ENCODE assay signal across 14 cellular contexts in the genomic region with DNA sequence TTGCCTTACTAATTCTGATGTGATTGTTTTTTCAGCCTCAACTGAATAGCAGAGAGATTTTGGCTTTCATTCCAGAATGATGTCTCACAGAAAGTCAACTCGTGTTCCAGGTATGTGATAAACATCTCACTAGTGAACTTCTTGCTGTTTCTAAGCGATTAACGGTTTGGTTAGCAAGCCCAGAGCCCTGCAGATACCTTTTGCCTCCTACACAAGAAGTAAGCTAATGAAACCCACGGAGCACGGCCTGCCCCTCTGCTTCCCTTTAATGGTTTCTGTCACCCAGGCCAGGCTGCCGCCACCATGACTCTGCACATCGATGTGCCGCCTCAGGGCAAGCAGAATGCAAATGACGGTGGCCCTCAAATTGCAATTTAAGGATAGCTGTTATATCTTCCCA.
DNase-seq lines count a peak whose midpoint lies in the region; ATAC-seq and TF ChIP-seq lines count a peak whose summit lies in the region.
"Had no signal": no experiment of that assay in that cellular context is flagged by ENCODE, and none has a peak within 500 bp of the region (broad histone marks: within the 10 kb centered on the region; RNA-seq: fewer than 3 reads in every experiment).

No MANE protein-coding gene starts in this region.

- POLR2A ChIA-PET in naive thymus-derived CD4-positive, alpha-beta T cell (lab: Charles Lee): no interaction called here

- no peaks in the 10 kb centered on the region for H3K36me3 ChIP-seq in naive thymus-derived CD4-positive, alpha-beta T cell (ENCODE audit: control insufficient read depth in 2 of 3, insufficient read depth in 3 of 3, low read length in 3 of 3)
- H3K36me3 ChIP-seq: esophagus muscularis mucosa, uterus had no signal

- ATAC-seq in HG03378 (IDR thresholded peaks at IDR 0.05; ENCODE audit: unreplicated experiment): peak; percentile 50
- ATAC-seq in naive thymus-derived CD4-positive, alpha-beta T cell: peak; percentile 51
- ATAC-seq in HG02610 (IDR thresholded peaks at IDR 0.05; ENCODE audit: unreplicated experiment): no peak

- in situ Hi-C loops in GM13977 (cut with MboI; ENCODE audit: low pct_unique_long_range_greater_than_20kb, low sequenced_read_pairs, unreplicated experiment): no loop called here

- peaks cover 0 to 13% (median 0%) of the 10 kb centered on the region in 7 donors for H3K4me1 Mint-ChIP-seq in naive thymus-derived CD4-positive, alpha-beta T cell
- peaks cover 25% of the 10 kb centered on the region for H3K4me1 Mint-ChIP-seq in nephron progenitor cell

- H3K27ac Mint-ChIP-seq in naive thymus-derived CD4-positive, alpha-beta T cell: no peak overlapping the region
- no peak overlapping the region for H3K27ac Mint-ChIP-seq in nephron progenitor cell

- no peak overlapping the region for H3K4me3 ChIP-seq in naive thymus-derived CD4-positive, alpha-beta T cell (ENCODE audit: low read length)
- H3K4me3 ChIP-seq: esophagus muscularis mucosa, skin epidermis, uterus had no signal

- no peaks in the 10 kb centered on the region for H3K36me3 Mint-ChIP-seq in naive thymus-derived CD4-positive, alpha-beta T cell
- H3K36me3 Mint-ChIP-seq in nephron progenitor cell (ENCODE audit: low read depth): no peaks in the 10 kb centered on the region

- no peak overlapping the region for H3K4me3 Mint-ChIP-seq in naive thymus-derived CD4-positive, alpha-beta T cell
- no peak overlapping the region for H3K4me3 Mint-ChIP-seq in nephron progenitor cell

- intact Hi-C loops in naive thymus-derived CD4-positive, alpha-beta T cell (cut with micrococcal nuclease): no loop called here
- intact Hi-C loops in posterior cingulate gyrus (cut with DNase I): no loop called here

- H3K9me3 ChIP-seq in naive thymus-derived CD4-positive, alpha-beta T cell (ENCODE audit: control insufficient read depth in 2 of 3, low read length in 3 of 3): no peaks in the 10 kb centered on the region
- H3K9me3 ChIP-seq: esophagus muscularis mucosa, uterus had no signal

- no peaks in the 10 kb centered on the region for H3K4me1 ChIP-seq in naive thymus-derived CD4-positive, alpha-beta T cell (ENCODE audit: control insufficient read depth in 2 of 2, insufficient read depth in 2 of 2, low read length in 2 of 2)
- H3K4me1 ChIP-seq: esophagus muscularis mucosa, uterus had no signal

- H3K27me3 ChIP-seq in naive thymus-derived CD4-positive, alpha-beta T cell (ENCODE audit: control insufficient read depth in 2 of 2, insufficient read depth in 2 of 2, low read length in 2 of 2): no peaks in the 10 kb centered on the region
- H3K27me3 ChIP-seq: esophagus muscularis mucosa, uterus had no signal

- CTCF ChIA-PET in naive thymus-derived CD4-positive, alpha-beta T cell (lab: Charles Lee): no interaction called here

- peaks cover 0 to 26% (median 0%) of the 10 kb centered on the region in 5 donors for H3K27me3 Mint-ChIP-seq in naive thymus-derived CD4-positive, alpha-beta T cell
- peaks cover 3% of the 10 kb centered on the region for H3K27me3 Mint-ChIP-seq in nephron progenitor cell (ENCODE audit: low read depth, poor library complexity)

- no peaks in the 10 kb centered on the region for H3K9me3 Mint-ChIP-seq in naive thymus-derived CD4-positive, alpha-beta T cell
- no peaks in the 10 kb centered on the region for H3K9me3 Mint-ChIP-seq in nephron progenitor cell

- DNase-seq in GM13977 (ENCODE audit: low spot score) (peak; percentile 14), UCSD-AML1 (lab: John Stamatoyannopoulos, UW; ENCODE audit: unreplicated experiment) (peak; percentile 30), nephron progenitor cell (no peak), posterior cingulate gyrus (no peak)
- no peak for DNase-seq in naive thymus-derived CD4-positive, alpha-beta T cell
- no peak for DNase-seq in effector CD8-positive, alpha-beta T cell (lab: John Stamatoyannopoulos, UW)
- DNase-seq: activated CD4-positive, alpha-beta T cell treated with anti-CD3 and anti-CD28 coated beads for 1 hour; NCI-H2227 treated with DMSO at 0.1 percent for 48 hours; SHP77; uterus had no signal

- no peak for TF ChIP-seq CTCF in GM13977 (IDR thresholded peaks at IDR 0.05; ENCODE audit: extremely low read depth, insufficient read depth, missing control alignments)
- no peak for TF ChIP-seq CTCF in nephron progenitor cell (IDR thresholded peaks at IDR 0.05)

- H3K27ac ChIP-seq in naive thymus-derived CD4-positive, alpha-beta T cell (ENCODE audit: low read depth, low read length): no peak overlapping the region
- H3K27ac ChIP-seq: esophagus muscularis mucosa, uterus had no signal

Comparison
In these comparisons a context has a peak if more than half of its experiments do, and no peak if none do; other contexts are left out.
1. DNase-seq: peak in GM13977 (single experiment) and UCSD-AML1 (single experiment); none in naive thymus-derived CD4-positive, alpha-beta T cell (0 of 9), nephron progenitor cell (single experiment), posterior cingulate gyrus (0 of 10) and effector CD8-positive, alpha-beta T cell (single experiment).